ENCODE assay signal across 19 cellular contexts in genomic region chr15:53588773-53589172, GRCh38.
A peak's percentile ranks its signal among the peaks of the same experiment; 100 is the strongest.
DNase-seq lines count a peak whose midpoint lies in the region; ATAC-seq and TF ChIP-seq lines count a peak whose summit lies in the region.
"Had no signal": no experiment of that assay in that cellular context is flagged by ENCODE, and none has a peak within 500 bp of the region (broad histone marks: within the 10 kb centered on the region; RNA-seq: fewer than 3 reads in every experiment).

No MANE protein-coding gene starts in this region.

- H3K27ac ChIP-seq in fibroblast of lung (ENCODE audit: insufficient read depth, low read length), result no peak overlapping the region
- H3K27ac ChIP-seq: colonic mucosa, SJCRH30, upper lobe of right lung had no signal

- peak; percentile 64 for ATAC-seq in omental fat pad (ENCODE audit: low FRiP score)
- ATAC-seq: naive thymus-derived CD8-positive, alpha-beta T cell; upper lobe of right lung had no signal

- H2AFZ ChIP-seq in fibroblast of lung (ENCODE audit: low read length), result no peak overlapping the region

- no peak overlapping the region for H3K27ac Mint-ChIP-seq in CD14-positive monocyte
- H3K27ac Mint-ChIP-seq: immature natural killer cell; naive thymus-derived CD8-positive, alpha-beta T cell; stimulated activated naive CD8-positive, alpha-beta T cell treated with anti-CD3 and anti-CD28 coated beads, Interleukin-15, Interleukin-2, amounts not matched to agents 100 ng/mL and 50 ng/mL, for 24 hours had no signal

- H3K9me3 ChIP-seq in fibroblast of lung (ENCODE audit: control insufficient read depth, insufficient read depth, low read depth, low read length), result no peaks in the 10 kb centered on the region
- H3K9me3 ChIP-seq: colonic mucosa, SJCRH30, upper lobe of right lung had no signal

- H3K4me3 ChIP-seq in fibroblast of lung (replicated peaks in 1 of 4; ENCODE audit: control extremely low read depth in 1 of 4, insufficient read depth in 1 of 4, low read depth in 3 of 4, low read length in 4 of 4), result no peak overlapping the region
- H3K4me3 ChIP-seq: colonic mucosa, SJCRH30, upper lobe of right lung had no signal

- no peaks in the 10 kb centered on the region for H3K79me2 ChIP-seq in fibroblast of lung (ENCODE audit: control insufficient read depth, insufficient read depth, low read length)

- no peak overlapping the region for H3K4me3 Mint-ChIP-seq in CD14-positive monocyte
- H3K4me3 Mint-ChIP-seq: immature natural killer cell; naive thymus-derived CD8-positive, alpha-beta T cell; stimulated activated naive CD8-positive, alpha-beta T cell treated with anti-CD3 and anti-CD28 coated beads, Interleukin-15, Interleukin-2, amounts not matched to agents 100 ng/mL and 50 ng/mL, for 24 hours had no signal

- no peak overlapping the region for H3K9ac ChIP-seq in fibroblast of lung (ENCODE audit: insufficient read depth, low read length)

- no peak overlapping the region for H3K4me2 ChIP-seq in fibroblast of lung (ENCODE audit: extremely low read depth, insufficient read depth, low read length)

- H3K4me1 ChIP-seq in fibroblast of lung (ENCODE audit: control insufficient read depth, extremely low read depth, insufficient read depth, low read length), result no peaks in the 10 kb centered on the region
- H3K4me1 ChIP-seq: colonic mucosa, SJCRH30, upper lobe of right lung had no signal

- no peaks in the 10 kb centered on the region for H3K27me3 ChIP-seq in fibroblast of lung (ENCODE audit: control insufficient read depth, insufficient read depth, low read length)
- H3K27me3 ChIP-seq: colonic mucosa, upper lobe of right lung had no signal

- H3K9me3 Mint-ChIP-seq in CD14-positive monocyte, result peaks cover 0 to 8% (median 3%) of the 10 kb centered on the region in 7 donors
- H3K9me3 Mint-ChIP-seq: naive thymus-derived CD8-positive, alpha-beta T cell; stimulated activated naive CD8-positive, alpha-beta T cell treated with anti-CD3 and anti-CD28 coated beads, Interleukin-15, Interleukin-2, amounts not matched to agents 100 ng/mL and 50 ng/mL, for 24 hours had no signal

- intact Hi-C loops in CD14-positive monocyte (cut with micrococcal nuclease), result no loop called here

- peak; percentile 7 for DNase-seq in COLO829 (ENCODE audit: low spot score)
- DNase-seq in RKO (ENCODE audit: low spot score), result peak; percentile 38
- peak; percentile 49 to 83 for DNase-seq in fibroblast of lung (ENCODE audit: low read depth in 2 of 2)
- DNase-seq in omental fat pad (ENCODE audit: low spot score), result no peak
- no peak for DNase-seq in stimulated activated CD4-positive, alpha-beta T cell treated with anti-CD3 and anti-CD28 coated beads, Interleukin-4, amount 100 ng/mL, for 4 hours
- DNase-seq in CD14-positive monocyte (ENCODE audit: low spot score), result no peak
- DNase-seq in NCI-H345 treated with DMSO at 0.1 percent for 48 hours (lab: John Stamatoyannopoulos, UW; ENCODE audit: unreplicated experiment), result no peak
- no peak for DNase-seq in activated CD8-positive, alpha-beta memory T cell treated with anti-CD3 and anti-CD28 coated beads for 24 hours
- DNase-seq: activated CD4-positive, alpha-beta T cell treated with anti-CD3 and anti-CD28 coated beads for 1 hour; activated effector memory CD4-positive, alpha-beta T cell treated with Interleukin-2 at 50 U/mL for 16 hours; amygdala; colonic mucosa; COR-L47; immature natural killer cell; naive thymus-derived CD8-positive, alpha-beta T cell; NCI-H446; SJCRH30; upper lobe of right lung had no signal

- TF ChIP-seq CTCF in fibroblast of lung (conservative IDR thresholded peaks at IDR 0.05 in 1 of 2, IDR thresholded peaks at IDR 0.05 in 1 of 2; ENCODE audit: low read depth in 1 of 2, low read length in 2 of 2), result no peak
- no peak for TF ChIP-seq CTCF in omental fat pad (IDR thresholded peaks at IDR 0.05)
- TF ChIP-seq CTCF in CD14-positive monocyte (IDR thresholded peaks at IDR 0.05), result no peak

- H3K36me3 Mint-ChIP-seq in CD14-positive monocyte, result no peaks in the 10 kb centered on the region
- H3K36me3 Mint-ChIP-seq: naive thymus-derived CD8-positive, alpha-beta T cell had no signal

- H3K4me1 Mint-ChIP-seq in CD14-positive monocyte, result peaks cover 4% of the 10 kb centered on the region
- H3K4me1 Mint-ChIP-seq: immature natural killer cell; naive thymus-derived CD8-positive, alpha-beta T cell had no signal

- no peaks in the 10 kb centered on the region for H3K36me3 ChIP-seq in fibroblast of lung (ENCODE audit: control insufficient read depth, insufficient read depth, low read length)
- H3K36me3 ChIP-seq: colonic mucosa, SJCRH30, upper lobe of right lung had no signal

- H4K20me1 ChIP-seq in fibroblast of lung (ENCODE audit: control insufficient read depth, extremely low read depth, insufficient read depth, low read length), result no peaks in the 10 kb centered on the region

- no peaks in the 10 kb centered on the region for H3K27me3 Mint-ChIP-seq in CD14-positive monocyte (ENCODE audit: low read depth in 3 of 3)

Comparison
In these comparisons a context has a peak if more than half of its experiments do, and no peak if none do; other contexts are left out.
1. DNase-seq: peak in COLO829 (single experiment), RKO (single experiment) and fibroblast of lung (2 of 2); none in omental fat pad (single experiment), stimulated activated CD4-positive, alpha-beta T cell treated with anti-CD3 and anti-CD28 coated beads, Interleukin-4, amount 100 ng/mL, for 4 hours (0 of 2), CD14-positive monocyte (single experiment), NCI-H345 treated with DMSO at 0.1 percent for 48 hours (single experiment) and activated CD8-positive, alpha-beta memory T cell treated with anti-CD3 and anti-CD28 coated beads for 24 hours (single experiment).